ENCODE assay signal across 15 cellular contexts in genomic region chr4:6337331-6337935, GRCh38.
DNase-seq lines count a peak whose midpoint lies in the region; ATAC-seq and TF ChIP-seq lines count a peak whose summit lies in the region.
"Had no signal": no experiment of that assay in that cellular context is flagged by ENCODE, and none has a peak within 500 bp of the region (broad histone marks: within the 10 kb centered on the region; RNA-seq: fewer than 3 reads in every experiment).

No MANE protein-coding gene starts in this region.

- no peak overlapping the region for H3K27ac Mint-ChIP-seq in activated T-cell treated with anti-CD3 and anti-CD28 coated beads, Interleukin-2, amount 50 U/mL, for 24 hours
- H3K27ac Mint-ChIP-seq in glutamatergic neuron (ENCODE audit: unreplicated experiment) = no peak overlapping the region

- no peak for DNase-seq in activated T-cell treated with anti-CD3 and anti-CD28 coated beads, Interleukin-2, amount 50 U/mL, for 4 hours
- DNase-seq in activated T-cell treated with anti-CD3 and anti-CD28 coated beads, Interleukin-2, amount 50 U/mL, for 24 hours = no peak
- DNase-seq in NCI-H146 treated with DMSO at 0.1 percent for 48 hours (lab: John Stamatoyannopoulos, UW; ENCODE audit: unreplicated experiment) (peak; percentile 25), glutamatergic neuron (peak; percentile 13), spleen (peak; percentile 67), cerebellum (ENCODE audit: low spot score) (no peak)
- DNase-seq in activated CD4-positive, CD25-positive, alpha-beta regulatory T cell (lab: John Stamatoyannopoulos, UW) = no peak
- DNase-seq: colonic mucosa; NCI-H1694; NCI-H524 treated with DMSO at 0.1 percent for 48 hours; PC-3; stimulated activated CD4-positive, alpha-beta T cell treated with anti-CD3 and anti-CD28 coated beads, Interleukin-2, amount 100 ng/mL, for 24 hours had no signal

- 22 to 34% (median 25%) methylated on average over 17 to 19 of the region's 19 CpGs for WGBS in spleen, 5 donors

- H3K36me3 ChIP-seq in spleen = no peaks in the 10 kb centered on the region
- H3K36me3 ChIP-seq: colonic mucosa, right atrium auricular region had no signal

- H3K4me1 Mint-ChIP-seq in activated T-cell treated with anti-CD3 and anti-CD28 coated beads, Interleukin-2, amount 50 U/mL, for 4 hours (ENCODE audit: low read depth) = peaks cover 22% of the 10 kb centered on the region
- peaks cover 17% of the 10 kb centered on the region for H3K4me1 Mint-ChIP-seq in activated T-cell treated with anti-CD3 and anti-CD28 coated beads, Interleukin-2, amount 50 U/mL, for 24 hours (ENCODE audit: low read depth)
- peaks cover 9% of the 10 kb centered on the region for H3K4me1 Mint-ChIP-seq in glutamatergic neuron (ENCODE audit: low read depth, unreplicated experiment)

- H3K27me3 ChIP-seq in spleen (replicated peaks in 1 of 7) = peaks cover 0 to 87% (median 33%) of the 10 kb centered on the region in 7 donors
- H3K27me3 ChIP-seq: colonic mucosa, right atrium auricular region had no signal

- intact Hi-C loops in spleen (cut with DNase I; ENCODE audit: low total_unique reads) = no loop called here

- peaks cover 53% of the 10 kb centered on the region for H3K27me3 Mint-ChIP-seq in activated T-cell treated with anti-CD3 and anti-CD28 coated beads, Interleukin-2, amount 50 U/mL, for 4 hours (ENCODE audit: low read depth)
- peaks cover 69% of the 10 kb centered on the region for H3K27me3 Mint-ChIP-seq in activated T-cell treated with anti-CD3 and anti-CD28 coated beads, Interleukin-2, amount 50 U/mL, for 24 hours
- H3K27me3 Mint-ChIP-seq in glutamatergic neuron (ENCODE audit: unreplicated experiment) = peaks cover 13% of the 10 kb centered on the region

- ATAC-seq in activated T-cell treated with anti-CD3 and anti-CD28 coated beads, Interleukin-2, amount 50 U/mL, for 4 hours = no peak
- no peak for ATAC-seq in GM21515 (IDR thresholded peaks at IDR 0.05; ENCODE audit: unreplicated experiment)
- ATAC-seq: PC-3 had no signal

- H3K36me3 Mint-ChIP-seq in activated T-cell treated with anti-CD3 and anti-CD28 coated beads, Interleukin-2, amount 50 U/mL, for 4 hours (ENCODE audit: insufficient read depth) = no peaks in the 10 kb centered on the region
- no peaks in the 10 kb centered on the region for H3K36me3 Mint-ChIP-seq in activated T-cell treated with anti-CD3 and anti-CD28 coated beads, Interleukin-2, amount 50 U/mL, for 24 hours (ENCODE audit: low read depth)
- peaks cover 10% of the 10 kb centered on the region for H3K36me3 Mint-ChIP-seq in glutamatergic neuron (ENCODE audit: unreplicated experiment)

- peaks cover 0 to 18% (median 11%) of the 10 kb centered on the region in 6 donors for H3K4me1 ChIP-seq in spleen
- H3K4me1 ChIP-seq: colonic mucosa, suprapubic skin had no signal

- TF ChIP-seq CTCF in glutamatergic neuron (IDR thresholded peaks at IDR 0.05; ENCODE audit: partially characterized antibody, unreplicated experiment) (no peak), spleen (IDR thresholded peaks at IDR 0.05 in 8 of 11, conservative IDR thresholded peaks at IDR 0.05 in 3 of 11) (no peak)

- H3K27ac ChIP-seq in spleen = no peak overlapping the region
- H3K27ac ChIP-seq: colonic mucosa, right atrium auricular region, suprapubic skin had no signal

- H3K9me3 ChIP-seq in spleen = peaks cover 0 to 9% (median 6%) of the 10 kb centered on the region in 8 donors
- H3K9me3 ChIP-seq: colonic mucosa, right atrium auricular region, suprapubic skin had no signal

- no peak overlapping the region for H3K4me3 ChIP-seq in spleen
- H3K4me3 ChIP-seq: colonic mucosa, right atrium auricular region, suprapubic skin had no signal

- no peaks in the 10 kb centered on the region for H3K9me3 Mint-ChIP-seq in activated T-cell treated with anti-CD3 and anti-CD28 coated beads, Interleukin-2, amount 50 U/mL, for 4 hours
- H3K9me3 Mint-ChIP-seq in activated T-cell treated with anti-CD3 and anti-CD28 coated beads, Interleukin-2, amount 50 U/mL, for 24 hours = no peaks in the 10 kb centered on the region
- peaks cover 2% of the 10 kb centered on the region for H3K9me3 Mint-ChIP-seq in glutamatergic neuron (ENCODE audit: unreplicated experiment)

- H3K4me3 Mint-ChIP-seq in activated T-cell treated with anti-CD3 and anti-CD28 coated beads, Interleukin-2, amount 50 U/mL, for 4 hours = peak overlapping the region; percentile 40
- no peak overlapping the region for H3K4me3 Mint-ChIP-seq in activated T-cell treated with anti-CD3 and anti-CD28 coated beads, Interleukin-2, amount 50 U/mL, for 24 hours
- no peak overlapping the region for H3K4me3 Mint-ChIP-seq in glutamatergic neuron (ENCODE audit: unreplicated experiment)

- no peak for TF ChIP-seq POLR2A in spleen (IDR thresholded peaks at IDR 0.05)

Comparison
In these comparisons a context has a peak if more than half of its experiments do, and no peak if none do; other contexts are left out.
1. DNase-seq: peak in NCI-H146 treated with DMSO at 0.1 percent for 48 hours (single experiment), glutamatergic neuron (single experiment) and spleen (single experiment); none in activated T-cell treated with anti-CD3 and anti-CD28 coated beads, Interleukin-2, amount 50 U/mL, for 4 hours (single experiment), activated T-cell treated with anti-CD3 and anti-CD28 coated beads, Interleukin-2, amount 50 U/mL, for 24 hours (single experiment), activated CD4-positive, CD25-positive, alpha-beta regulatory T cell (0 of 4) and cerebellum (single experiment).